In the genomic region with DNA sequence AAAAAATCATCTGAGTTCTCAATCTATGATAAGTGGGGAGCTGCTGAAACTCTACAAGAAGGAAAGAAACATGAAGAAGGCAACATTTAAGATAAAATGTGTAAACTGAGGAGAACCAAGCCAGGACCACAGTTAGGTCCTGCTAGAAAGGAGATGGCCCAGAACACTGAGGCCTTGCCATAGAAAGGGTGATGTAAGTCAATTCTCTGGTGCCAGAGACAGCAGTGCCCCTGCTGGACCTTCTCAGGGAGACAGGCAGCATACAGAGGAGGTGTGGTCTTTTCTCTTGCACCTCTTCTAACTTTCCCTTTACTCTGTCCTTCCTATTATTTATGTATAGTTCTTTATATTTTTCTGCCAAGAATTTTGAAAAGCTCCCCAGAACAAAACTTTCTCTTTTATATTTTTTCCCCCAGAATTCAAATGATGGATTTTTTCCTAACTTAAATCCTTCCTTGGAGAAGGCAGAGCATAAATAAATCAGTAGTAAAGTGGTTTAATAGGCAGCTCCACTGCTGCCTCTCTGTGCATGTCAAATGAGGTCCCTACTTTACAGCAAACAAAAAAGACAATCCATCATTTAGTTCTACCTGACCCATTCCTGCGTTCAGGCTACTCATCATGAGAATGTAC, we compare ENCODE assay signal across 8 cellular contexts. TPM values are rescaled to one million over a fixed set of nuclear protein-coding genes. Genes with fewer than 3 reads are reported as not detected.
DNase-seq lines count a peak whose midpoint lies in the region; ATAC-seq, FAIRE-seq and TF ChIP-seq lines count a peak whose summit lies in the region.

No MANE protein-coding gene starts in this region.

- peak; percentile 10 for DNase-seq in stimulated activated naive CD4-positive, alpha-beta T cell treated with Interleukin-2 at 50 U/mL for 16 hours (lab: John Stamatoyannopoulos, UW)
- no peak for DNase-seq in stimulated activated naive CD4-positive, alpha-beta T cell (lab: John Stamatoyannopoulos, UW)
- DNase-seq in NCI-H1105 treated with DMSO at 0.1 percent for 48 hours (lab: John Stamatoyannopoulos, UW) (peak; percentile 48), astrocyte of the hippocampus (ENCODE audit: low read depth, low spot score) (peak; percentile 74), kidney epithelial cell (ENCODE audit: low read depth) (peak; percentile 23), urothelium cell line (ENCODE audit: low spot score) (peak; percentile 63)
- no peak for DNase-seq in CD8-positive, alpha-beta memory T cell

- peaks cover 0 to 41% (median 0%) of the 10 kb centered on the region in 3 donors for H3K36me3 Mint-ChIP-seq in CD8-positive, alpha-beta memory T cell

- H3K27me3 Mint-ChIP-seq in CD8-positive, alpha-beta memory T cell, result no peaks in the 10 kb centered on the region

- H3K27ac ChIP-seq in CD8-positive, alpha-beta memory T cell (ENCODE audit: low read depth, low read length), result no peak overlapping the region

- CTCF ChIA-PET in CD8-positive, alpha-beta memory T cell (lab: Charles Lee), result interaction anchor here (1.1 to 3.5 kb wide), 3 partner anchors 9 to 123 kb away, joined by 4 to 29 read pairs (median 20); a partner anchor contains a TSS

- H3K4me3 ChIP-seq in kidney epithelial cell (ENCODE audit: low read depth, low read length), result no peak overlapping the region
- no peak overlapping the region for H3K4me3 ChIP-seq in CD8-positive, alpha-beta memory T cell (ENCODE audit: low read length)

- no peak for FAIRE-seq in urothelium cell line (lab: Jason Lieb, UNC)

- H3K4me1 Mint-ChIP-seq in CD8-positive, alpha-beta memory T cell, result peaks cover 10 to 15% (median 15%) of the 10 kb centered on the region in 3 donors

- peak overlapping the region in 2 of 8 donors; percentile 80 to 87 for H3K27ac Mint-ChIP-seq in CD8-positive, alpha-beta memory T cell

- H3K4me3 Mint-ChIP-seq in CD8-positive, alpha-beta memory T cell, result no peak overlapping the region

- H3K9me3 Mint-ChIP-seq in CD8-positive, alpha-beta memory T cell, result no peaks in the 10 kb centered on the region

- no peak for ATAC-seq in HG02981 (IDR thresholded peaks at IDR 0.05; ENCODE audit: unreplicated experiment)

- peaks cover 14% of the 10 kb centered on the region for H3K4me1 ChIP-seq in CD8-positive, alpha-beta memory T cell (ENCODE audit: insufficient read depth, low read length)

- peak; percentile 51 for TF ChIP-seq CTCF in kidney epithelial cell (IDR thresholded peaks at IDR 0.05; ENCODE audit: insufficient read depth, low read length, poor library complexity, severe bottlenecking)

- H3K36me3 ChIP-seq in kidney epithelial cell (ENCODE audit: control insufficient read depth, insufficient read depth, low read length), result peaks cover 5% of the 10 kb centered on the region
- H3K36me3 ChIP-seq in CD8-positive, alpha-beta memory T cell (ENCODE audit: insufficient read depth, low read length), result peaks cover 3% of the 10 kb centered on the region

- POLR2A ChIA-PET in CD8-positive, alpha-beta memory T cell (lab: Charles Lee), result interaction anchor here (0.6 kb wide), 1 partner anchor 121 kb away, joined by 11 read pairs; no protein-coding TSS in a partner anchor

- H3K9me3 ChIP-seq in CD8-positive, alpha-beta memory T cell (ENCODE audit: low read length), result no peaks in the 10 kb centered on the region

- H3K27me3 ChIP-seq in kidney epithelial cell (ENCODE audit: control insufficient read depth, insufficient read depth, low read length), result no peaks in the 10 kb centered on the region
- H3K27me3 ChIP-seq in CD8-positive, alpha-beta memory T cell (ENCODE audit: insufficient read depth, low read length, poor library complexity, severe bottlenecking), result no peaks in the 10 kb centered on the region

RNA-seq across cellular contexts. Expression of a gene that starts 9.0 kb away (rescaled TPM):
- total RNA-seq in kidney epithelial cell, result 32.0 and 38.4 TPM in 2 replicates
- 100 to 1,000 TPM; 150 to 157 TPM for total RNA-seq in CD8-positive, alpha-beta memory T cell
- polyA plus RNA-seq in CD8-positive, alpha-beta memory T cell, result 46.7 TPM

RNA-seq across cellular contexts. Expression of a gene that starts 44.2 kb away (rescaled TPM):
- 0.29 and 1.6 TPM in 2 replicates for total RNA-seq in kidney epithelial cell
- total RNA-seq in CD8-positive, alpha-beta memory T cell, result not detected
- polyA plus RNA-seq in CD8-positive, alpha-beta memory T cell, result not detected

Comparison
In these comparisons a context has a peak if more than half of its experiments do, and no peak if none do; other contexts are left out.
1. DNase-seq: peak in stimulated activated naive CD4-positive, alpha-beta T cell treated with Interleukin-2 at 50 U/mL for 16 hours (single experiment), NCI-H1105 treated with DMSO at 0.1 percent for 48 hours (single experiment), astrocyte of the hippocampus (single experiment), kidney epithelial cell (single experiment) and urothelium cell line (single experiment); none in stimulated activated naive CD4-positive, alpha-beta T cell (0 of 6) and CD8-positive, alpha-beta memory T cell (0 of 5).